ENCODE assay signal across 1 cellular context in genomic region chr6:84258866-84259265, GRCh38.
TF ChIP-seq lines count a peak whose summit lies in the region.

No MANE protein-coding gene starts in this region.

TF ChIP-seq in IMR-90, 13 proteins besides CTCF, POLR2A, EP300 and RAD21:
- no peak for TF ChIP-seq NFE2L2 (IDR thresholded peaks at IDR 0.05; ENCODE audit: low read depth, low read length)
- TF ChIP-seq RFX5 (IDR thresholded peaks at IDR 0.05; ENCODE audit: low read depth, low read length), result no peak
- TF ChIP-seq MAFK (IDR thresholded peaks at IDR 0.05; ENCODE audit: low read depth, low read length), result no peak
- TF ChIP-seq FOS (IDR thresholded peaks at IDR 0.05; ENCODE audit: low read depth, low read length), result no peak
- TF ChIP-seq MXI1 (IDR thresholded peaks at IDR 0.05; ENCODE audit: borderline replicate concordance, low read depth, low read length), result no peak
- TF ChIP-seq, protein P1, sequence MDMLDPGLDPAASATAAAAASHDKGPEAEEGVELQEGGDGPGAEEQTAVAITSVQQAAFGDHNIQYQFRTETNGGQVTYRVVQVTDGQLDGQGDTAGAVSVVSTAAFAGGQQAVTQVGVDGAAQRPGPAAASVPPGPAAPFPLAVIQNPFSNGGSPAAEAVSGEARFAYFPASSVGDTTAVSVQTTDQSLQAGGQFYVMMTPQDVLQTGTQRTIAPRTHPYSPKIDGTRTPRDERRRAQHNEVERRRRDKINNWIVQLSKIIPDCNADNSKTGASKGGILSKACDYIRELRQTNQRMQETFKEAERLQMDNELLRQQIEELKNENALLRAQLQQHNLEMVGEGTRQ (IDR thresholded peaks at IDR 0.05; ENCODE audit: low read depth, low read length), result no peak
- no peak for TF ChIP-seq RCOR1 (IDR thresholded peaks at IDR 0.05; ENCODE audit: insufficient replicate concordance, low read length)
- TF ChIP-seq BHLHE40 (IDR thresholded peaks at IDR 0.05; ENCODE audit: low read depth, low read length), result no peak
- no peak for TF ChIP-seq MAZ (IDR thresholded peaks at IDR 0.05; ENCODE audit: borderline replicate concordance, low read depth, low read length)
- TF ChIP-seq SMC3 (IDR thresholded peaks at IDR 0.05; ENCODE audit: low read depth, low read length), result no peak
- no peak for TF ChIP-seq CHD1 (IDR thresholded peaks at IDR 0.05; ENCODE audit: low read depth, low read length)
- TF ChIP-seq, protein P2, sequence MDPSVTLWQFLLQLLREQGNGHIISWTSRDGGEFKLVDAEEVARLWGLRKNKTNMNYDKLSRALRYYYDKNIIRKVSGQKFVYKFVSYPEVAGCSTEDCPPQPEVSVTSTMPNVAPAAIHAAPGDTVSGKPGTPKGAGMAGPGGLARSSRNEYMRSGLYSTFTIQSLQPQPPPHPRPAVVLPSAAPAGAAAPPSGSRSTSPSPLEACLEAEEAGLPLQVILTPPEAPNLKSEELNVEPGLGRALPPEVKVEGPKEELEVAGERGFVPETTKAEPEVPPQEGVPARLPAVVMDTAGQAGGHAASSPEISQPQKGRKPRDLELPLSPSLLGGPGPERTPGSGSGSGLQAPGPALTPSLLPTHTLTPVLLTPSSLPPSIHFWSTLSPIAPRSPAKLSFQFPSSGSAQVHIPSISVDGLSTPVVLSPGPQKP (IDR thresholded peaks at IDR 0.05; ENCODE audit: borderline replicate concordance, low read depth, low read length), result no peak
- no peak for TF ChIP-seq CEBPB (IDR thresholded peaks at IDR 0.05; ENCODE audit: low read depth, low read length)
